In genomic region chr17:56810286-56810781, GRCh38 we compare ENCODE assay signal across 1 cellular context.
TF ChIP-seq lines count a peak whose summit lies in the region.

No MANE protein-coding gene starts in this region.

TF ChIP-seq in IMR-90, 13 proteins besides CTCF, POLR2A, EP300 and RAD21:
- TF ChIP-seq MXI1 (IDR thresholded peaks at IDR 0.05; ENCODE audit: borderline replicate concordance, low read depth, low read length) (no peak), NFE2L2 (IDR thresholded peaks at IDR 0.05; ENCODE audit: low read depth, low read length) (no peak), CEBPB (IDR thresholded peaks at IDR 0.05; ENCODE audit: low read depth, low read length) (no peak), MAZ (IDR thresholded peaks at IDR 0.05; ENCODE audit: borderline replicate concordance, low read depth, low read length) (no peak), MAFK (IDR thresholded peaks at IDR 0.05; ENCODE audit: low read depth, low read length) (no peak), SMC3 (IDR thresholded peaks at IDR 0.05; ENCODE audit: low read depth, low read length) (no peak), FOS (IDR thresholded peaks at IDR 0.05; ENCODE audit: low read depth, low read length) (no peak)
